ENCODE assay signal across 8 cellular contexts in genomic region chr19:13024126-13024957, GRCh38. TPM values are rescaled to one million over a fixed set of nuclear protein-coding genes. Genes with fewer than 3 reads are reported as not detected.
DNase-seq lines count a peak whose midpoint lies in the region; ATAC-seq and TF ChIP-seq lines count a peak whose summit lies in the region.

No MANE protein-coding gene starts in this region.

- H3K4me1 Mint-ChIP-seq in activated CD4-positive, alpha-beta T cell treated with anti-CD3 and anti-CD28 coated beads, Interleukin-2, amount 10 ng/mL, durations not matched to agents 7 days and 5 days = peaks cover 24% of the 10 kb centered on the region
- H3K4me1 Mint-ChIP-seq in activated naive CD8-positive, alpha-beta T cell treated with anti-CD3 and anti-CD28 coated beads, Interleukin-2, amount 50 U/mL, for 24 hours = peaks cover 25% of the 10 kb centered on the region

- intact Hi-C loops in tibial artery (cut with DNase I; ENCODE audit: low total_unique reads) = loop anchor here (5.0 kb wide), 1 partner anchor 33 kb away; no protein-coding TSS in a partner anchor

- no peak for DNase-seq in activated CD4-positive, alpha-beta T cell treated with anti-CD3 and anti-CD28 coated beads, Interleukin-2, amount 10 ng/mL, durations not matched to agents 7 days and 5 days
- no peak for DNase-seq in activated CD4-positive, alpha-beta T cell treated with anti-CD3 and anti-CD28 coated beads, Interleukin-2, amount 50 U/mL, for 1 hour
- no peak for DNase-seq in activated naive CD8-positive, alpha-beta T cell treated with anti-CD3 and anti-CD28 coated beads, Interleukin-2, amount 50 U/mL, for 24 hours
- peak; percentile 37 for DNase-seq in left kidney (ENCODE audit: low read depth, low spot score)
- no peak for DNase-seq in tibial artery

- H3K27me3 Mint-ChIP-seq in activated CD4-positive, alpha-beta T cell treated with anti-CD3 and anti-CD28 coated beads, Interleukin-2, amount 10 ng/mL, durations not matched to agents 7 days and 5 days = peaks cover 40% of the 10 kb centered on the region
- peaks cover 41% of the 10 kb centered on the region for H3K27me3 Mint-ChIP-seq in activated naive CD8-positive, alpha-beta T cell treated with anti-CD3 and anti-CD28 coated beads, Interleukin-2, amount 50 U/mL, for 24 hours

- peak overlapping the region; percentile 46 for H3K4me3 Mint-ChIP-seq in activated CD4-positive, alpha-beta T cell treated with anti-CD3 and anti-CD28 coated beads, Interleukin-2, amount 10 ng/mL, durations not matched to agents 7 days and 5 days
- H3K4me3 Mint-ChIP-seq in activated naive CD8-positive, alpha-beta T cell treated with anti-CD3 and anti-CD28 coated beads, Interleukin-2, amount 50 U/mL, for 24 hours = peak overlapping the region; percentile 61

- H3K4me1 ChIP-seq in tibial artery = peaks cover 14 to 94% (median 78%) of the 10 kb centered on the region in 4 donors

- peak overlapping the region; percentile 88 to 99 for H3K27ac ChIP-seq in tibial artery

- H3K27ac Mint-ChIP-seq in activated CD4-positive, alpha-beta T cell treated with anti-CD3 and anti-CD28 coated beads, Interleukin-2, amount 10 ng/mL, durations not matched to agents 7 days and 5 days = no peak overlapping the region
- H3K27ac Mint-ChIP-seq in activated naive CD8-positive, alpha-beta T cell treated with anti-CD3 and anti-CD28 coated beads, Interleukin-2, amount 50 U/mL, for 24 hours = no peak overlapping the region

- H3K4me3 ChIP-seq in tibial artery = peak overlapping the region; percentile 50 to 51

- CTCF ChIA-PET in activated CD4-positive, alpha-beta T cell treated with anti-CD3 and anti-CD28 coated beads, Interleukin-2, amount 10 ng/mL, durations not matched to agents 7 days and 5 days (lab: Charles Lee) = interaction anchor here (0.9 kb wide), 1 partner anchor 10 kb away, joined by 3 read pairs; no protein-coding TSS in a partner anchor

- POLR2A ChIA-PET in activated CD4-positive, alpha-beta T cell treated with anti-CD3 and anti-CD28 coated beads, Interleukin-2, amount 10 ng/mL, durations not matched to agents 7 days and 5 days (lab: Charles Lee) = no interaction called here

- no peaks in the 10 kb centered on the region for H3K9me3 Mint-ChIP-seq in activated CD4-positive, alpha-beta T cell treated with anti-CD3 and anti-CD28 coated beads, Interleukin-2, amount 10 ng/mL, durations not matched to agents 7 days and 5 days
- no peaks in the 10 kb centered on the region for H3K9me3 Mint-ChIP-seq in activated naive CD8-positive, alpha-beta T cell treated with anti-CD3 and anti-CD28 coated beads, Interleukin-2, amount 50 U/mL, for 24 hours

- ATAC-seq in activated naive CD8-positive, alpha-beta T cell treated with anti-CD3 and anti-CD28 coated beads, Interleukin-2, amount 50 U/mL, for 24 hours = no peak
- ATAC-seq in GM21526 (IDR thresholded peaks at IDR 0.05; ENCODE audit: low FRiP score, unreplicated experiment) (no peak), GM19467 (IDR thresholded peaks at IDR 0.05; ENCODE audit: unreplicated experiment) (no peak), HG02759 (IDR thresholded peaks at IDR 0.05; ENCODE audit: unreplicated experiment) (no peak)

- H3K36me3 ChIP-seq in tibial artery = no peaks in the 10 kb centered on the region

- TF ChIP-seq CTCF in tibial artery (IDR thresholded peaks at IDR 0.05) = no peak

- H3K9me3 ChIP-seq in tibial artery = no peaks in the 10 kb centered on the region

- H3K27me3 ChIP-seq in tibial artery = no peaks in the 10 kb centered on the region

- no peaks in the 10 kb centered on the region for H3K36me3 Mint-ChIP-seq in activated CD4-positive, alpha-beta T cell treated with anti-CD3 and anti-CD28 coated beads, Interleukin-2, amount 10 ng/mL, durations not matched to agents 7 days and 5 days (ENCODE audit: low read depth)
- H3K36me3 Mint-ChIP-seq in activated naive CD8-positive, alpha-beta T cell treated with anti-CD3 and anti-CD28 coated beads, Interleukin-2, amount 50 U/mL, for 24 hours (ENCODE audit: low read depth) = peaks cover 6% of the 10 kb centered on the region

RNA-seq across cellular contexts. Expression of gene NFIX, which starts 29.1 kb away (rescaled TPM):
- 1 to 10 TPM; 1.2 to 1.5 TPM for total RNA-seq in activated CD4-positive, alpha-beta T cell treated with anti-CD3 and anti-CD28 coated beads, Interleukin-2, amount 10 ng/mL, durations not matched to agents 7 days and 5 days

RNA-seq across cellular contexts. Expression of gene DAND5, which starts 55.0 kb away (rescaled TPM):
- under 1 TPM; 0.15 to 0.20 TPM for total RNA-seq in activated CD4-positive, alpha-beta T cell treated with anti-CD3 and anti-CD28 coated beads, Interleukin-2, amount 10 ng/mL, durations not matched to agents 7 days and 5 days
